In the genomic region with DNA sequence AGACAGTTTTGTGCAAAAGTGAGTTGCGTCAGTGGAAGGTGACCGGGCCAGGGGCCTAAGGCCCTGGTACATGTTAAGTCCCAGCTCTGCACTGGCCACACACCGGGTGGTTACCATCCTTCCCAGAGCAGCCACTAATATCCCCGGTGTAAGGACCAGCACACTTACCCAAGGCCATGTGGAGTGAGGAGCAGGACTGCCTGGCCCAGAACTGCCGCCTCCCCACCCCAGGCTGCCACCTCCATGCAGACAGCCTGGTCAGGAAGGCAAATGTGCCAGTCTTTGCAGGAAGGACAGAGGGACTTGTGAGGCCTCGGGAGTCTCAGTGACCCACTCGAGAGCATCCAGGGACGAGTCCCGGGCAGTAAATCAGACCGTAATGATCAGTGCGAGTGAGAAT, we compare ENCODE assay signal across 27 cellular contexts.
A peak's percentile ranks its signal among the peaks of the same experiment; 100 is the strongest.
DNase-seq lines count a peak whose midpoint lies in the region; ATAC-seq, FAIRE-seq and TF ChIP-seq lines count a peak whose summit lies in the region.
"Had no signal": no experiment of that assay in that cellular context is flagged by ENCODE, and none has a peak within 500 bp of the region (broad histone marks: within the 10 kb centered on the region; RNA-seq: fewer than 3 reads in every experiment).

No MANE protein-coding gene starts in this region.

- no peak for TF ChIP-seq POLR2A in GM12892 (IDR thresholded peaks at IDR 0.05; ENCODE audit: low read depth, low read length)
- TF ChIP-seq POLR2A in H1 (IDR thresholded peaks at IDR 0.05; ENCODE audit: control extremely low read depth in 1 of 2, low read depth in 2 of 2, low read length in 2 of 2), result no peak

- no peak overlapping the region for H3K56ac ChIP-seq in H1 (replicated peaks; ENCODE audit: insufficient read length, low read depth, low read length)

- no peaks in the 10 kb centered on the region for H3K23me2 ChIP-seq in H1 (ENCODE audit: low read depth, low read length)

- TF ChIP-seq CTCF in H1 (IDR thresholded peaks at IDR 0.05; ENCODE audit: control extremely low read depth in 1 of 3, insufficient read depth in 1 of 3, low read depth in 1 of 3, low read length in 3 of 3), result no peak

- H3K4me1 ChIP-seq in H1 (replicated peaks in 1 of 4; ENCODE audit: control insufficient read depth in 3 of 4, insufficient read depth in 4 of 4, low read length in 3 of 4), result peaks cover 0 to 7% (median 0%) of the 10 kb centered on the region in 4 experiments; a peak in 1 of 7 replicates
- H3K4me1 ChIP-seq: thyroid gland had no signal

- H2BK12ac ChIP-seq in H1 (ENCODE audit: low read depth, low read length), result no peak overlapping the region

- H3K36me3 ChIP-seq in H1 (ENCODE audit: control insufficient read depth in 2 of 4, insufficient read depth in 4 of 4, low read length in 3 of 4), result no peaks in the 10 kb centered on the region
- H3K36me3 ChIP-seq: MG63, thyroid gland, WERI-Rb-1 had no signal

- H3K27ac ChIP-seq in H1 (ENCODE audit: low read depth, low read length), result no peak overlapping the region
- H3K27ac ChIP-seq: dorsolateral prefrontal cortex, PC-9, thyroid gland, WERI-Rb-1 had no signal

- H3K4ac ChIP-seq in H1 (replicated peaks; ENCODE audit: insufficient read length, low read depth, low read length), result no peak overlapping the region

- FAIRE-seq in GM12892 (lab: Jason Lieb, UNC) (no peak), H1 (lab: Jason Lieb, UNC) (no peak)
- FAIRE-seq: H54, K562 had no signal

- H2BK5ac ChIP-seq in H1 (ENCODE audit: low read depth, low read length), result no peak overlapping the region

- POLR2A ChIA-PET in H1 (lab: Charles Lee; ENCODE audit: partially characterized antibody), result no interaction called here

- H3K4me3 ChIP-seq in H1 (ENCODE audit: extremely low read depth in 1 of 4, insufficient read depth in 2 of 4, low read depth in 3 of 4, low read length in 4 of 4), result no peak overlapping the region
- H3K4me3 ChIP-seq: dorsolateral prefrontal cortex, K562, MG63, PC-9, thyroid gland had no signal

- H2BK20ac ChIP-seq in H1 (ENCODE audit: low read length), result no peak overlapping the region

- H2AFZ ChIP-seq in H1 (ENCODE audit: low read length), result no peak overlapping the region
- H2AFZ ChIP-seq: PC-9 had no signal

- H3K79me1 ChIP-seq in H1 (ENCODE audit: low read depth, low read length), result no peaks in the 10 kb centered on the region

- H3K27me3 ChIP-seq in H1 (replicated peaks in 1 of 4; ENCODE audit: control insufficient read depth in 3 of 4, extremely low read depth in 1 of 4, insufficient read depth in 3 of 4, low read length in 3 of 4), result no peaks in the 10 kb centered on the region
- H3K27me3 ChIP-seq: dorsolateral prefrontal cortex, MG63, thyroid gland had no signal

- no peak overlapping the region for H3K9ac ChIP-seq in H1 (replicated peaks in 1 of 4; ENCODE audit: extremely low read depth in 1 of 4, low read depth in 3 of 4, low read length in 3 of 4)

- no peak for TF ChIP-seq EP300 in H1 (IDR thresholded peaks at IDR 0.05; ENCODE audit: borderline replicate concordance in 1 of 2, low read depth in 2 of 2, low read length in 2 of 2)

- no peak overlapping the region for H3K14ac ChIP-seq in H1 (ENCODE audit: insufficient read length)

- no peak overlapping the region for H3K23ac ChIP-seq in H1 (ENCODE audit: insufficient read length)

- H3K9me3 ChIP-seq in H1 (ENCODE audit: insufficient read depth in 2 of 2, low read depth in 1 of 2, low read length in 1 of 2), result no peaks in the 10 kb centered on the region
- H3K9me3 ChIP-seq: MG63, thyroid gland had no signal

- CTCF ChIA-PET in H1 (lab: Charles Lee; ENCODE audit: partially characterized antibody), result interaction anchor here (0.9 to 1.8 kb wide), 6 partner anchors 17 to 102 kb away, joined by 4 to 9 read pairs (median 4); no protein-coding TSS in a partner anchor

- peak overlapping the region; percentile 20; the same call in 1 of the 2 replicates for H4K8ac ChIP-seq in H1 (ENCODE audit: extremely low read depth, insufficient read depth, low read length)

- DNase-seq in AG08396 (ENCODE audit: low spot score), result peak; percentile 5
- peak; percentile 5 for DNase-seq in GM12892 (ENCODE audit: insufficient read length)
- peak in 1 of 2 experiments; percentile 35 for DNase-seq in H1 (ENCODE audit: low read depth in 1 of 2, low spot score in 2 of 2)
- DNase-seq in sciatic nerve (ENCODE audit: low spot score), result peak; percentile 26
- DNase-seq: activated CD8-positive, alpha-beta memory T cell treated with anti-CD3 and anti-CD28 coated beads, Interleukin-2, amount 50 U/mL, for 4 hours; activated naive CD8-positive, alpha-beta T cell treated with anti-CD3 and anti-CD28 coated beads for 36 hours; Calu3; left ventricle myocardium superior; MG63; naive thymus-derived CD4-positive, alpha-beta T cell; NCI-H1105 treated with DMSO at 0.1 percent for 48 hours; NCI-H1930; NCI-H524 treated with DMSO at 0.1 percent for 48 hours; NK-92 treated with Interleukin-12 subunit alpha and Interleukin-12 subunit beta, amount 100 ng/mL, for 24 hours; nucleus accumbens; PC-9; SHP77 treated with DMSO at 0.1 percent for 48 hours; SW 1271; T-helper 9 cell; thyroid gland; WERI-Rb-1 had no signal

- no peak overlapping the region for H2AK5ac ChIP-seq in H1 (ENCODE audit: low read depth, low read length)

- H3K4me2 ChIP-seq in H1 (ENCODE audit: insufficient read depth in 1 of 2, low read depth in 2 of 2, low read length in 2 of 2), result no peak overlapping the region
- H3K4me2 ChIP-seq: PC-9 had no signal

- H2BK15ac ChIP-seq in H1 (ENCODE audit: low read length), result no peak overlapping the region

- peaks cover 0 to 2% of the 10 kb centered on the region in 2 experiments for H4K20me1 ChIP-seq in H1 (replicated peaks in 1 of 2; ENCODE audit: control insufficient read depth in 1 of 2, insufficient read depth in 2 of 2, low read length in 2 of 2)

- no peak for TF ChIP-seq RAD21 in H1 (IDR thresholded peaks at IDR 0.05 in 1 of 2, conservative IDR thresholded peaks at IDR 0.05 in 1 of 2; ENCODE audit: low read depth in 2 of 2, low read length in 2 of 2)

- intact Hi-C loops in sciatic nerve (cut with DNase I), result no loop called here

- no peak overlapping the region for H3K18ac ChIP-seq in H1 (ENCODE audit: extremely low read depth, low read length)

- 88% methylated on average over 10 of the region's 11 CpGs; no CpG with 5 or more reads in 1 of the 2 experiments for WGBS in H1 (ENCODE audit: extremely low coverage in 1 of 2, insufficient coverage in 1 of 2, insufficient read length in 1 of 2, insufficient replicate concordance in 2 of 2, low coverage in 1 of 2, low lambda C conversion rate in 2 of 2, missing lambda C conversion rate in 1 of 2), 2 experiments

- H2BK120ac ChIP-seq in H1 (replicated peaks; ENCODE audit: low read depth, low read length), result no peak overlapping the region

- H4K5ac ChIP-seq in H1 (ENCODE audit: insufficient read length, low read depth, low read length), result no peak overlapping the region

- H4K91ac ChIP-seq in H1 (replicated peaks; ENCODE audit: insufficient read length, low read length), result no peak overlapping the region

- ATAC-seq in sciatic nerve (no peak), HG02852 (IDR thresholded peaks at IDR 0.05; ENCODE audit: unreplicated experiment) (no peak), GM19023 (IDR thresholded peaks at IDR 0.05; ENCODE audit: unreplicated experiment) (no peak), HG03045 (IDR thresholded peaks at IDR 0.05; ENCODE audit: unreplicated experiment) (no peak)
- ATAC-seq: K562; left ventricle myocardium superior; naive thymus-derived CD4-positive, alpha-beta T cell had no signal

- H3K79me2 ChIP-seq in H1 (ENCODE audit: control insufficient read depth in 1 of 2, insufficient read depth in 2 of 2, low read length in 2 of 2), result no peaks in the 10 kb centered on the region

TF ChIP-seq in H1, 55 proteins besides CTCF, POLR2A, EP300 and RAD21:
- TF ChIP-seq CHD2 (IDR thresholded peaks at IDR 0.05; ENCODE audit: low read length), result no peak
- TF ChIP-seq SP4 (IDR thresholded peaks at IDR 0.05; ENCODE audit: low read length), result no peak
- no peak for TF ChIP-seq HDAC6 (IDR thresholded peaks at IDR 0.05; ENCODE audit: low read depth, low read length)
- no peak for TF ChIP-seq CTBP2 (IDR thresholded peaks at IDR 0.05; ENCODE audit: borderline replicate concordance, insufficient read depth, insufficient read length, low read length)
- TF ChIP-seq SRF (IDR thresholded peaks at IDR 0.05; ENCODE audit: low read depth, low read length), result no peak
- no peak for TF ChIP-seq TAF7 (optimal IDR thresholded peaks at IDR 0.05; ENCODE audit: borderline replicate concordance, low read depth, low read length)
- no peak for TF ChIP-seq CREB1 (IDR thresholded peaks at IDR 0.05)
- no peak for TF ChIP-seq CHD1 (IDR thresholded peaks at IDR 0.05; ENCODE audit: low read depth, low read length)
- no peak for TF ChIP-seq JUND (IDR thresholded peaks at IDR 0.05; ENCODE audit: low read length)
- no peak for TF ChIP-seq GABPA (IDR thresholded peaks at IDR 0.05; ENCODE audit: borderline replicate concordance, insufficient read depth, low read length)
- TF ChIP-seq, protein P1, sequence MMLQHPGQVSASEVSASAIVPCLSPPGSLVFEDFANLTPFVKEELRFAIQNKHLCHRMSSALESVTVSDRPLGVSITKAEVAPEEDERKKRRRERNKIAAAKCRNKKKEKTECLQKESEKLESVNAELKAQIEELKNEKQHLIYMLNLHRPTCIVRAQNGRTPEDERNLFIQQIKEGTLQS (IDR thresholded peaks at IDR 0.05; ENCODE audit: insufficient read depth, low read depth, low read length), result no peak
- no peak for TF ChIP-seq ASH2L (IDR thresholded peaks at IDR 0.05; ENCODE audit: low read length)
- TF ChIP-seq BCL11A (IDR thresholded peaks at IDR 0.05; ENCODE audit: low read depth in 2 of 2, low read length in 2 of 2), result no peak
- TF ChIP-seq PHF8 (conservative IDR thresholded peaks at IDR 0.05; ENCODE audit: low read depth, low read length), result no peak
- no peak for TF ChIP-seq SUZ12 (IDR thresholded peaks at IDR 0.05; ENCODE audit: low read length)
- no peak for TF ChIP-seq RXRA (IDR thresholded peaks at IDR 0.05; ENCODE audit: insufficient read depth, low read depth, low read length)
- TF ChIP-seq, protein P2, sequence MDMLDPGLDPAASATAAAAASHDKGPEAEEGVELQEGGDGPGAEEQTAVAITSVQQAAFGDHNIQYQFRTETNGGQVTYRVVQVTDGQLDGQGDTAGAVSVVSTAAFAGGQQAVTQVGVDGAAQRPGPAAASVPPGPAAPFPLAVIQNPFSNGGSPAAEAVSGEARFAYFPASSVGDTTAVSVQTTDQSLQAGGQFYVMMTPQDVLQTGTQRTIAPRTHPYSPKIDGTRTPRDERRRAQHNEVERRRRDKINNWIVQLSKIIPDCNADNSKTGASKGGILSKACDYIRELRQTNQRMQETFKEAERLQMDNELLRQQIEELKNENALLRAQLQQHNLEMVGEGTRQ (IDR thresholded peaks at IDR 0.05; ENCODE audit: low read length), result no peak
- TF ChIP-seq KDM4A (IDR thresholded peaks at IDR 0.05; ENCODE audit: low read depth, low read length, severe bottlenecking), result no peak
- no peak for TF ChIP-seq NRF1 (IDR thresholded peaks at IDR 0.05; ENCODE audit: low read depth, low read length)
- no peak for TF ChIP-seq TBP (IDR thresholded peaks at IDR 0.05; ENCODE audit: low read depth, low read length)
